Comparison of ENCODE assay signal across 9 cellular contexts in the genomic region with DNA sequence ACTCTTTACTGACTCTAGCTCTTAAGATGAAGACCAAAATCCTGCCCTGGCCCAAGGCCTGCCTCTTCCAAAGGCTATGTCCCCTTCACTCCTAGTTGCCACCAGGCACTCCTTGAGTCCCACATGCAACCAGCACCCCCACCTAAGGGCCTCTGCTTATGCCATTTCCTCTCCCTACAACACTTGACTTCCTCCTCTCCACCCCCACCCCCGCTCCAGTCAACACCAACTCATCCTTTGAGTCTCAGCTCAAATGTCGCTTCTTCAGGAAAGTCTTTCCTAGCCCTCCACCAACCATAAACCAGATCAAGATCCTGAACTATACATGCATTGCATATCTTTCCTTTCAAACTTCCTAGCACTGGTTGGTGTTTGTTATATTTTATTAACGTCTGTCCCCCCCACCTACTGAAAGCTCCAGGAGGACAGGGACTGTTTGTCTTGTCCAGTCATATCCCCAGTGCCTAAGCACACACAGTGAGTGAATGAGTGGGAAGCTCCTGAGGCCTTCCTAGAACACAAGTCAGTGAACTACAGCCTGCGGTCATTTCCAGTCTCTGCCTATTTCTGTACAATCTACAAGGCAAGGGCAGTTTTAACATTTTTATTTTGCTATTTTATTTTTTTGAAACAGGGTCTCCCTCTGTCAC. TPM values are rescaled to one million over a fixed set of nuclear protein-coding genes. Genes with fewer than 3 reads are reported as not detected.
DNase-seq lines count a peak whose midpoint lies in the region; ATAC-seq and TF ChIP-seq lines count a peak whose summit lies in the region.
"Had no signal": no experiment of that assay in that cellular context is flagged by ENCODE, and none has a peak within 500 bp of the region (broad histone marks: within the 10 kb centered on the region; RNA-seq: fewer than 3 reads in every experiment).

No MANE protein-coding gene starts in this region.

- TF ChIP-seq CTCF in glutamatergic neuron (IDR thresholded peaks at IDR 0.05; ENCODE audit: partially characterized antibody, unreplicated experiment) (no peak), tibial artery (IDR thresholded peaks at IDR 0.05) (no peak)

- no peaks in the 10 kb centered on the region for H3K9me3 Mint-ChIP-seq in activated CD4-positive, alpha-beta T cell treated with anti-CD3 and anti-CD28 coated beads, Interleukin-2, amount 10 ng/mL, durations not matched to agents 24 days and 14 days
- H3K9me3 Mint-ChIP-seq in glutamatergic neuron (ENCODE audit: unreplicated experiment), result no peaks in the 10 kb centered on the region

- no peaks in the 10 kb centered on the region for H3K27me3 ChIP-seq in tibial artery

- H3K9me3 ChIP-seq in tibial artery, result no peaks in the 10 kb centered on the region

- no peak for TF ChIP-seq POLR2A in GM18505 (IDR thresholded peaks at IDR 0.05; ENCODE audit: borderline replicate concordance, extremely low read depth, insufficient read depth, insufficient read length)

- peaks cover 12% of the 10 kb centered on the region for H3K36me3 Mint-ChIP-seq in activated CD4-positive, alpha-beta T cell treated with anti-CD3 and anti-CD28 coated beads, Interleukin-2, amount 10 ng/mL, durations not matched to agents 24 days and 14 days (ENCODE audit: low read depth)
- H3K36me3 Mint-ChIP-seq in glutamatergic neuron (ENCODE audit: unreplicated experiment), result no peaks in the 10 kb centered on the region

- H3K4me1 ChIP-seq in tibial artery, result peaks cover 0 to 100% (median 77%) of the 10 kb centered on the region in 4 donors

- H3K27ac ChIP-seq in tibial artery, result peak overlapping the region; percentile 81 to 87

- DNase-seq in activated effector memory CD4-positive, alpha-beta T cell treated with anti-CD3 and anti-CD28 coated beads, Interleukin-2, amount 50 U/mL, for 16 hours, result peak; percentile 77
- DNase-seq in activated effector memory CD4-positive, alpha-beta T cell treated with Interleukin-2 at 50 U/mL for 16 hours, result no peak
- peak; percentile 78 for DNase-seq in activated CD4-positive, alpha-beta T cell treated with anti-CD3 and anti-CD28 coated beads, Interleukin-2, amount 10 ng/mL, durations not matched to agents 24 days and 14 days
- DNase-seq in glutamatergic neuron (no peak), tibial artery (peak in 1 of 2 donors; percentile 70), NCI-H2081 treated with DMSO at 0.1 percent for 48 hours (lab: John Stamatoyannopoulos, UW) (no peak)

- no peaks in the 10 kb centered on the region for H3K27me3 Mint-ChIP-seq in activated CD4-positive, alpha-beta T cell treated with anti-CD3 and anti-CD28 coated beads, Interleukin-2, amount 10 ng/mL, durations not matched to agents 24 days and 14 days
- peaks cover 2% of the 10 kb centered on the region for H3K27me3 Mint-ChIP-seq in glutamatergic neuron (ENCODE audit: unreplicated experiment)

- H3K4me1 Mint-ChIP-seq in activated CD4-positive, alpha-beta T cell treated with anti-CD3 and anti-CD28 coated beads, Interleukin-2, amount 10 ng/mL, durations not matched to agents 24 days and 14 days, result peaks cover 76% of the 10 kb centered on the region
- H3K4me1 Mint-ChIP-seq in glutamatergic neuron (ENCODE audit: low read depth, unreplicated experiment), result peaks cover 55% of the 10 kb centered on the region

- intact Hi-C loops in activated CD4-positive, alpha-beta T cell treated with anti-CD3 and anti-CD28 coated beads, Interleukin-2, amount 10 ng/mL, durations not matched to agents 24 days and 14 days (cut with micrococcal nuclease), result no loop called here
- intact Hi-C loops in tibial artery (cut with DNase I; ENCODE audit: low total_unique reads), result no loop called here

- H3K27ac Mint-ChIP-seq in activated CD4-positive, alpha-beta T cell treated with anti-CD3 and anti-CD28 coated beads, Interleukin-2, amount 10 ng/mL, durations not matched to agents 24 days and 14 days, result peak overlapping the region; percentile 89
- peak overlapping the region; percentile 36 for H3K27ac Mint-ChIP-seq in glutamatergic neuron (ENCODE audit: unreplicated experiment)

- H3K4me3 ChIP-seq in tibial artery, result no peak overlapping the region

- peak overlapping the region; percentile 82 for H3K4me3 Mint-ChIP-seq in activated CD4-positive, alpha-beta T cell treated with anti-CD3 and anti-CD28 coated beads, Interleukin-2, amount 10 ng/mL, durations not matched to agents 24 days and 14 days
- peak overlapping the region; percentile 40 for H3K4me3 Mint-ChIP-seq in glutamatergic neuron (ENCODE audit: unreplicated experiment)

- ATAC-seq in HG03097 (IDR thresholded peaks at IDR 0.05; ENCODE audit: low FRiP score, unreplicated experiment), result no peak
- ATAC-seq in GM18505 (IDR thresholded peaks at IDR 0.05; ENCODE audit: unreplicated experiment), result no peak

- no peaks in the 10 kb centered on the region for H3K36me3 ChIP-seq in tibial artery

RNA-seq across cellular contexts. Expression of a gene that starts 7.3 kb away (rescaled TPM):
- 56.8 and 62.3 TPM in 2 replicates for total RNA-seq in activated CD4-positive, alpha-beta T cell treated with anti-CD3 and anti-CD28 coated beads, Interleukin-2, amount 10 ng/mL, durations not matched to agents 24 days and 14 days
- 45.3 TPM for total RNA-seq in glutamatergic neuron (ENCODE audit: unreplicated experiment)

RNA-seq across cellular contexts. Expression of a gene that starts 22.2 kb away (rescaled TPM):
- not detected in 2 replicates for total RNA-seq in activated CD4-positive, alpha-beta T cell treated with anti-CD3 and anti-CD28 coated beads, Interleukin-2, amount 10 ng/mL, durations not matched to agents 24 days and 14 days
- total RNA-seq in glutamatergic neuron (ENCODE audit: unreplicated experiment), result not detected
- total RNA-seq: renal cortical epithelial cell had no signal

Comparison
In these comparisons a context has a peak if more than half of its experiments do, and no peak if none do; other contexts are left out.
1. DNase-seq: peak in activated effector memory CD4-positive, alpha-beta T cell treated with anti-CD3 and anti-CD28 coated beads, Interleukin-2, amount 50 U/mL, for 16 hours (single experiment) and activated CD4-positive, alpha-beta T cell treated with anti-CD3 and anti-CD28 coated beads, Interleukin-2, amount 10 ng/mL, durations not matched to agents 24 days and 14 days (single experiment); none in activated effector memory CD4-positive, alpha-beta T cell treated with Interleukin-2 at 50 U/mL for 16 hours (single experiment), glutamatergic neuron (single experiment) and NCI-H2081 treated with DMSO at 0.1 percent for 48 hours (single experiment).